ENCODE assay signal across 1 cellular context in genomic region chrX:10174051-10174450, GRCh38.
TF ChIP-seq lines count a peak whose summit lies in the region.

No MANE protein-coding gene starts in this region.

TF ChIP-seq in H1, 55 proteins besides CTCF, POLR2A, EP300 and RAD21 (continued from another document):
- TF ChIP-seq USF2 (IDR thresholded peaks at IDR 0.05; ENCODE audit: low read length) (no peak), TBP (IDR thresholded peaks at IDR 0.05; ENCODE audit: low read depth, low read length) (no peak), ZNF274 (IDR thresholded peaks at IDR 0.05; ENCODE audit: borderline replicate concordance, extremely low read depth, low read length) (no peak)
